21 cellular contexts compared by ENCODE assay signal in the genomic region with DNA sequence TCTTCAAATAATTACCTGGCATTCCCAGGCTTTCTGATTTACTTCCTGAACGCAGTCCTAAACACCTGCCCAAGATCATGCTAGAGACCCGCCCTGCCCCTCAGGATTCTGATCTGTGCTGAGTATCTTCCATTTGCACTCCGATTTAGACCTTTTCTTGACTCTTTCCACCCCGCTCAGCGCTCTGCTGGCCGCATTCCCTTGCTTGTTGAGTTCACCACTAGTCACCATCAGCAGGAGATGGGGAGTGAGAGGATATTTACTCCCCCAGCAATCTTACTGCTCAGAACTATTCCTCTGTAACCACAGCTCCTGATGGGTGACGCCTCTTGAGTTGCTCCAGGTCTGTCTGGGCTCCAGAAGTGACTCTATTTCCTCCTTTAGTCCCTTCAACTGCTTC.
"Had no signal": no experiment of that assay in that cellular context is flagged by ENCODE, and none has a peak within 500 bp of the region (broad histone marks: within the 10 kb centered on the region; RNA-seq: fewer than 3 reads in every experiment).

No MANE protein-coding gene starts in this region.

- H3K4me2 ChIP-seq: hepatocyte had no signal

- DNase-seq: dermis blood vessel endothelial cell; dorsolateral prefrontal cortex; effector CD4-positive, alpha-beta T cell; effector memory CD4-positive, alpha-beta T cell; foreskin keratinocyte; heart left ventricle; hypothalamus; immature natural killer cell; islet precursor cell; kidney; kidney glomerular epithelial cell; left cardiac atrium; left ventricle myocardium superior; lower lobe of right lung; mucosa of descending colon; naive B cell had no signal

- H3K4me1 ChIP-seq: esophagus muscularis mucosa, foreskin keratinocyte, gastroesophageal sphincter, heart left ventricle, left lung, lower lobe of right lung had no signal

- H3K4me3 ChIP-seq: coronary artery, dorsolateral prefrontal cortex, esophagus muscularis mucosa, gastroesophageal sphincter, heart left ventricle, hepatocyte, left lung, lower lobe of right lung, mucosa of descending colon had no signal

- H3K9me3 ChIP-seq: esophagus muscularis mucosa, gastroesophageal sphincter, left lung, lower lobe of right lung, mucosa of descending colon had no signal

- H3K27me3 ChIP-seq: dorsolateral prefrontal cortex, esophagus muscularis mucosa, foreskin keratinocyte, gastroesophageal sphincter, heart left ventricle, hepatocyte, left lung had no signal

- H3K27ac ChIP-seq: coronary artery, dorsolateral prefrontal cortex, esophagus muscularis mucosa, foreskin keratinocyte, gastroesophageal sphincter, heart left ventricle, hepatocyte, left lung, lower lobe of right lung had no signal

- H2AFZ ChIP-seq: hepatocyte had no signal

- H3K36me3 ChIP-seq: esophagus muscularis mucosa, gastroesophageal sphincter, heart left ventricle, left lung, lower lobe of right lung had no signal

- H3K79me2 ChIP-seq: hepatocyte had no signal
